In genomic region chr6:168736039-168736438, GRCh38 we compare ENCODE assay signal across 9 cellular contexts.
"Had no signal": no experiment of that assay in that cellular context is flagged by ENCODE, and none has a peak within 500 bp of the region (broad histone marks: within the 10 kb centered on the region; RNA-seq: fewer than 3 reads in every experiment).

No MANE protein-coding gene starts in this region.

- H3K27ac Mint-ChIP-seq: HFFc6 had no signal

- H3K9me3 ChIP-seq: HAP-1 had no signal

- ATAC-seq: HCT116 had no signal

- H3K4me2 ChIP-seq: KMS-11 had no signal

- DNase-seq: GOT3, H7, HFFc6, IMR-90, KBM-7 had no signal

- H3K4me1 ChIP-seq: HAP-1 had no signal

- H3K4me3 Mint-ChIP-seq: HFFc6 had no signal

- H3K36me3 ChIP-seq: HAP-1 had no signal

- H3K4me3 ChIP-seq: HAP-1 had no signal

- H3K9ac ChIP-seq: KMS-11 had no signal

- H3K27ac ChIP-seq: KMS-11 had no signal

- FAIRE-seq: HTR-8/SVneo had no signal
